In the genomic region with DNA sequence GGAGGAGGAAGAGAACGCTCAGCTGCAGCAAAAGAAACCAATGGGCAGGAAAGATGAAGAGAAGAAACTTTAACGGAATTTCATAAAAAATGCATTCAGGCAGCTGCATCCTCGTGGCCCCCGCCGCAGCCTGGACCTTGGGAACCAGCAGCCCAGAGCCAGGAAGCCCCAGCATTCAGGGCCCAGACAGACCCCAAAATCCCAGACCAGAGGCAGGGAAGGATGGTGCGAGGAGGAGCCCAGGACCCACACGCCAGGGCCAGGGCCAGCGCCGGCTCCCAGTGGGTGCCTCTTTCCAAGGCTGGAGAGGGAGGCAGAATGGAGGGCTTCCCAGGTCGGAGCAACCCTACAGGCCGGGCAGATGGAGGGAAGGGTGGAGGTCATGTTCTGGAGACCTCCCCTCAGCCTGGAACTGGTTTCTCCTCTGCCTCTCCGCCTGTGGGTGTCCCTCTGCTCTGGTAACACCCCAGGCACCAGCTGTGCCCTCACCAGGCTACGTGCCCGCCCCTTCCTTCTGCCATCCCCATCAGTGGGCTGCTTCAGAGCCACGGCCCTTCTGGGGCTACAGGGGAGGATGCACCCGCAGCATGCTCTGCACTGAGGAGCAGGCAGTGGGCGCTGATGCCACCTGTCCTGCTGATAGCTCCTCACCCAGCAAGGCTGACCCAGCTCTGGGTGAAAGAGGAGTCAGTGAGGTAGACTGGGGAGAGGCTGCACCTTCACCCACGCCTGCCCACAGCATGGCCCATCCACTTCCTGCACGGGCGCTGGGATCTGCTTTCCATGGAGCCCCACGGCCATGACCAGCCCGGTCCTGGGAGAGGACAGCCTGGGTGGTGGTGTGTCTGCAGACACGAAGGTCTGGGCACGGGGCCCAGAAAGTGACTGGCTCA, we compare ENCODE assay signal across 6 cellular contexts. TPM values are rescaled to one million over a fixed set of nuclear protein-coding genes. Genes with fewer than 3 reads are reported as not detected.
DNase-seq lines count a peak whose midpoint lies in the region; ATAC-seq and TF ChIP-seq lines count a peak whose summit lies in the region.

No MANE protein-coding gene starts in this region.

- H3K27ac Mint-ChIP-seq in HFFc6: peak overlapping the region; percentile 38
- H3K27ac Mint-ChIP-seq in activated naive CD4-positive, alpha-beta T cell treated with anti-CD3 and anti-CD28 coated beads, Interleukin-2, amount 50 U/mL, for 72 hours: peak overlapping the region; percentile 91 to 96

- H3K4me3 Mint-ChIP-seq in HFFc6: peak overlapping the region; percentile 75

- H2BK12ac ChIP-seq in mesenchymal stem cell (ENCODE audit: low read length in 2 of 2): no peak overlapping the region

- H3K14ac ChIP-seq in mesenchymal stem cell (ENCODE audit: low read length in 2 of 2): no peak overlapping the region

- peaks cover 18% of the 10 kb centered on the region for H3K4me1 ChIP-seq in mesenchymal stem cell (ENCODE audit: control insufficient read depth, insufficient read depth, low read depth, low read length)

- peak overlapping the region; percentile 60 for H3K9ac ChIP-seq in mesenchymal stem cell (ENCODE audit: low read length)

- H4K91ac ChIP-seq in mesenchymal stem cell (ENCODE audit: low read length): no peak overlapping the region

- H3K18ac ChIP-seq in mesenchymal stem cell (ENCODE audit: low read depth in 1 of 2, low read length in 2 of 2): no peak overlapping the region

- no peak overlapping the region for H2BK120ac ChIP-seq in mesenchymal stem cell (ENCODE audit: low read depth, low read length)

- no peak overlapping the region for H2AK5ac ChIP-seq in mesenchymal stem cell (ENCODE audit: low read length, severe bottlenecking)

- H3K9me3 ChIP-seq in mesenchymal stem cell (ENCODE audit: control insufficient read depth, low read length): no peaks in the 10 kb centered on the region

- no peak for ATAC-seq in activated naive CD4-positive, alpha-beta T cell treated with anti-CD3 and anti-CD28 coated beads, Interleukin-2, amount 50 U/mL, for 72 hours
- ATAC-seq in HG03139 (IDR thresholded peaks at IDR 0.05; ENCODE audit: unreplicated experiment): no peak
- no peak for ATAC-seq in GM19452 (IDR thresholded peaks at IDR 0.05; ENCODE audit: unreplicated experiment)

- H3K4me1 Mint-ChIP-seq in HFFc6 (ENCODE audit: low read depth): peaks cover 42% of the 10 kb centered on the region

- peak; percentile 15; the same call in 1 of the 2 replicates for TF ChIP-seq CTCF in HFFc6 (IDR thresholded peaks at IDR 0.05)

- DNase-seq in HFFc6 (peak; percentile 68), mesenchymal stem cell (no peak), GOT3 (lab: John Stamatoyannopoulos, UW) (no peak)
- DNase-seq in activated naive CD4-positive, alpha-beta T cell treated with anti-CD3 and anti-CD28 coated beads, Interleukin-2, amount 50 U/mL, for 72 hours (ENCODE audit: low spot score in 2 of 2): no peak

- no peak overlapping the region for H2BK5ac ChIP-seq in mesenchymal stem cell (ENCODE audit: low read depth, low read length, poor library complexity, severe bottlenecking)

- no peak overlapping the region for H4K8ac ChIP-seq in mesenchymal stem cell (ENCODE audit: low read length)

- peak overlapping the region in 1 of 2 experiments; percentile 88 for H3K4me3 ChIP-seq in mesenchymal stem cell (ENCODE audit: insufficient read depth in 1 of 2, low read depth in 1 of 2, low read length in 2 of 2)

- H3K9me3 Mint-ChIP-seq in HFFc6: no peaks in the 10 kb centered on the region
- no peaks in the 10 kb centered on the region for H3K9me3 Mint-ChIP-seq in activated naive CD4-positive, alpha-beta T cell treated with anti-CD3 and anti-CD28 coated beads, Interleukin-2, amount 50 U/mL, for 72 hours

- no peak overlapping the region for H3K27ac ChIP-seq in mesenchymal stem cell (ENCODE audit: low read length, poor library complexity, severe bottlenecking)

- H3K23ac ChIP-seq in mesenchymal stem cell (ENCODE audit: low read length in 2 of 2): peak overlapping the region in 1 of 2 experiments; percentile 48

- H2BK15ac ChIP-seq in mesenchymal stem cell (ENCODE audit: low read depth, poor library complexity, severe bottlenecking): no peak overlapping the region

- no peaks in the 10 kb centered on the region for H3K36me3 Mint-ChIP-seq in HFFc6 (ENCODE audit: low read depth)
- peaks cover 9 to 20% of the 10 kb centered on the region in 2 donors for H3K36me3 Mint-ChIP-seq in activated naive CD4-positive, alpha-beta T cell treated with anti-CD3 and anti-CD28 coated beads, Interleukin-2, amount 50 U/mL, for 72 hours

- H3K27me3 Mint-ChIP-seq in HFFc6 (ENCODE audit: insufficient read depth): no peaks in the 10 kb centered on the region

- no peak overlapping the region for H3K4ac ChIP-seq in mesenchymal stem cell (ENCODE audit: low read depth in 1 of 2, low read length in 2 of 2)

- 83% methylated on average over 23 of the region's 24 CpGs for WGBS in mesenchymal stem cell

- peak overlapping the region; percentile 99 for H3K4me2 ChIP-seq in mesenchymal stem cell (ENCODE audit: low read length, poor library complexity, severe bottlenecking)

- peaks cover 5 to 16% of the 10 kb centered on the region in 2 experiments for H3K36me3 ChIP-seq in mesenchymal stem cell (ENCODE audit: control insufficient read depth in 1 of 2, insufficient read depth in 2 of 2, low read depth in 1 of 2, low read length in 2 of 2)

- no peak overlapping the region for H2AFZ ChIP-seq in mesenchymal stem cell (ENCODE audit: low read depth, low read length)

- peaks cover 6% of the 10 kb centered on the region for H3K79me1 ChIP-seq in mesenchymal stem cell (replicated peaks; ENCODE audit: low read length, poor library complexity, severe bottlenecking)

- no peaks in the 10 kb centered on the region for H3K27me3 ChIP-seq in mesenchymal stem cell (ENCODE audit: control insufficient read depth in 1 of 2, insufficient read depth in 1 of 2, low read length in 2 of 2)

RNA-seq across cellular contexts. Expression of gene MIF4GD, which starts 1.2 kb away (rescaled TPM):
- total RNA-seq in HFFc6 (2021; fragmentation: NEBNext Ultra II Directional; extraction: Animal tissue kit (Norgen Biotek cat#: 25700)): 10 to 100 TPM in 3 of 6 experiments, 1 to 10 TPM in 3; 8.8 to 10.8 (median 10.0) TPM
- 10 to 100 TPM; 33.4 to 37.8 TPM for total RNA-seq in activated naive CD4-positive, alpha-beta T cell treated with anti-CD3 and anti-CD28 coated beads, Interleukin-2, amount 50 U/mL, for 72 hours
- 7.0 TPM for polyA plus RNA-seq in mesenchymal stem cell (2013, experiment 1 of 2)
- 7.0 TPM for polyA plus RNA-seq in mesenchymal stem cell (2013, experiment 2 of 2)

RNA-seq across cellular contexts. Expression of gene MRPS7, which starts 10.5 kb away (rescaled TPM):
- 10 to 100 TPM; 58.2 to 64.7 (median 60.2) TPM for total RNA-seq in HFFc6 (2021; fragmentation: NEBNext Ultra II Directional; extraction: Animal tissue kit (Norgen Biotek cat#: 25700))
- total RNA-seq in activated naive CD4-positive, alpha-beta T cell treated with anti-CD3 and anti-CD28 coated beads, Interleukin-2, amount 50 U/mL, for 72 hours: 10 to 100 TPM; 72.3 to 80.5 TPM
- 36.2 TPM for polyA plus RNA-seq in mesenchymal stem cell (2013, experiment 1 of 2)
- 36.1 TPM for polyA plus RNA-seq in mesenchymal stem cell (2013, experiment 2 of 2)

RNA-seq across cellular contexts. Expression of gene GGA3, which starts 10.8 kb away (rescaled TPM):
- 10 to 100 TPM; 23.2 to 26.5 (median 24.2) TPM for total RNA-seq in HFFc6 (2021; fragmentation: NEBNext Ultra II Directional; extraction: Animal tissue kit (Norgen Biotek cat#: 25700))
- total RNA-seq in activated naive CD4-positive, alpha-beta T cell treated with anti-CD3 and anti-CD28 coated beads, Interleukin-2, amount 50 U/mL, for 72 hours: 10 to 100 TPM; 74.9 to 79.0 TPM
- polyA plus RNA-seq in mesenchymal stem cell (2013, experiment 1 of 2): 17.0 TPM
- 15.9 TPM for polyA plus RNA-seq in mesenchymal stem cell (2013, experiment 2 of 2)

RNA-seq across cellular contexts. Expression of gene SLC25A19, which starts 17.0 kb away (rescaled TPM):
- 10 to 100 TPM in 1 of 6 experiments, 1 to 10 TPM in 5; 5.7 to 14.6 (median 7.1) TPM for total RNA-seq in HFFc6 (2021; fragmentation: NEBNext Ultra II Directional; extraction: Animal tissue kit (Norgen Biotek cat#: 25700))
- total RNA-seq in activated naive CD4-positive, alpha-beta T cell treated with anti-CD3 and anti-CD28 coated beads, Interleukin-2, amount 50 U/mL, for 72 hours: 100 to 1,000 TPM in 1 of 2 donors, 10 to 100 TPM in 1; 74.4 to 110 TPM
- 5.0 TPM for polyA plus RNA-seq in mesenchymal stem cell (2013, experiment 1 of 2)
- polyA plus RNA-seq in mesenchymal stem cell (2013, experiment 2 of 2): 4.5 TPM
